ENCODE assay signal across 8 cellular contexts in the genomic region with DNA sequence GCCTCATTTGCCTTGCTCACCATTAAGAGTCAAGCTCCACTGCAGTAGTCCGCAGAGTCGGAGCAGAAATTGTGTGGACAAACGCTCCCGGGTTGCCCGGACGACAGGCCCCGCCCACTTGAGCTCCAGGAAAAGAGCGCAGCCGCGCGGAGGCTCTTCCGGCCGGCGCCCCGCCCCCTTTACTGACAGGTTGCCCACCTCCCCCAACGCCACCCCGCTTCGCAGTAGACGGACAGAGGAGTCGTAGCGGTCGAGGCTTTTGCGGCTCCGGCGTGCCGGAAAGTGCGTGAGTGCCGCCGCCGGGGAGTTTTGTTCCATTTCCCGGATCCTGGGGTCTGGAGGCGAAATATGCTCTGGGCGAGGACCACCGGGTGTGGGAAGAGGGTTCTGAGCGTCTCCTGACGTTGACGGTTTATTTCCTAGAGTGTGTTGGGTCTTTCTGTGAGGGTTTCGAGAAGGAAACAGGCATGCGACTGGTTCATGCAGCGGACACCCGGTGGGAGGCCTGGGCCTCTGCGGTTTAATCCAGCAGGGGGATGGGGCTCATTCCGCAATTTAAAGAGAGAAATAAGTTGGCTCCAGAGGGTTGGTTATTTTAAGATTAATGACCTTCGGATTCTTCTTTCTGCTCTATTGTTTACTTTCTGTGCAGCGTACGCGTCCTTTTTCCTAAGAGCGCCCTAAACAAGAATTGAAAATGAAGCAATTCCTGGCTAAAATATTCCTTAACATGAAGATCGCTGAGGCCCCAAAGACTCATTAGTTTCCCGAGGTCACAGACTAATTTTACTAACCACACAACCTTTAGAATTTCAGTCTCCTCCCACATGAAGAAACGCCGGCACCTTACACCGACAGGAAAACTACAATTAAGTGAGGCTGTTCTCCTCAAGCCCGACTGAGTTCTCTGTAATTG. TPM values are rescaled to one million over a fixed set of nuclear protein-coding genes. Genes with fewer than 3 reads are reported as not detected.
A peak's percentile ranks its signal among the peaks of the same experiment; 100 is the strongest.
DNase-seq lines count a peak whose midpoint lies in the region; FAIRE-seq and TF ChIP-seq lines count a peak whose summit lies in the region.

A gene with protein sequence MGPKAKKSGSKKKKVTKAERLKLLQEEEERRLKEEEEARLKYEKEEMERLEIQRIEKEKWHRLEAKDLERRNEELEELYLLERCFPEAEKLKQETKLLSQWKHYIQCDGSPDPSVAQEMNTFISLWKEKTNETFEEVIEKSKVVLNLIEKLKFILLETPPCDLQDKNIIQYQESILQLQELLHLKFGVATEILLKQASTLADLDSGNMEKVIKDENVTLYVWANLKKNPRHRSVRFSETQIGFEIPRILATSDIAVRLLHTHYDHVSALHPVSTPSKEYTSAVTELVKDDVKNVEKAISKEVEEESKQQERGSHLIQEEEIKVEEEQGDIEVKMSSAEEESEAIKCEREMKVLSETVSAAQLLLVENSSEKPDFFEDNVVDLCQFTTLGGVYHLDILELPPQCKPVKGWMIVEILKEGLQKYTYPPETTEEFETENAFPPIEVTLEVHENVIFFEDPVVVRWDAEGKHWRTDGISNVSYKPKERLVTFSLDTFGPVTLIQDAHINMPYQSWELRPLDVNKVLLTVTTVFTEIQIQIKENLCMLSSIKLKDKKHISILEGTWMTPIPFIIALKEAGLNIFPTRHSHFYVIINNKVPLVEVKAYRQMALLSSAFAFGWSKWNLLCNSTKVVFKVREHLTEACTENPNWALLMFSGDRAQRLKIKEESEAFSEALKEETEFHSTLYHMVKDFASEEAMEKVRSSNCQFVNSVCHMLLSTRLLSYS (minus strand): TSS at position 105 of the 916 bp plus-strand sequence. CDS start 82 bp downstream, at position 23.
A gene with protein sequence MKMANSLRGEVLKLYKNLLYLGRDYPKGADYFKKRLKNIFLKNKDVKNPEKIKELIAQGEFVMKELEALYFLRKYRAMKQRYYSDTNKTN (plus strand): TSS at position 182 of the 916 bp plus-strand sequence. CDS start 8,720 bp downstream, outside the sequence.

- peak within 1 kb of the TSS; percentile 94 for H3K27ac Mint-ChIP-seq in activated naive CD4-positive, alpha-beta T cell treated with anti-CD3 and anti-CD28 coated beads for 36 hours

- FAIRE-seq in frontal cortex (lab: Jason Lieb, UNC): no peak

- H3K4me1 ChIP-seq in SJSA1 (replicated peaks): peaks cover 21% of the 10 kb centered on the region
- H3K4me1 ChIP-seq in neuron (ENCODE audit: insufficient read depth, low read length): peaks cover 6% of the 10 kb centered on the region

- no peaks in the 10 kb centered on the region for H3K27me3 ChIP-seq in SJSA1 (replicated peaks)
- no peaks in the 10 kb centered on the region for H3K27me3 ChIP-seq in neuron (ENCODE audit: insufficient read depth, low read length)

- peaks cover 22% of the 10 kb centered on the region for H3K4me1 Mint-ChIP-seq in activated naive CD4-positive, alpha-beta T cell treated with anti-CD3 and anti-CD28 coated beads for 36 hours (ENCODE audit: low read depth)

- peak within 1 kb of the TSS; percentile 70 for H2AFZ ChIP-seq in neuron (ENCODE audit: low read depth, low read length)

- H3K9me3 ChIP-seq in SJSA1 (replicated peaks) (no peaks in the 10 kb centered on the region), neuron (ENCODE audit: low read length) (no peaks in the 10 kb centered on the region)

- H3K4me3 ChIP-seq in HFF-Myc (replicated peaks; ENCODE audit: low read depth, low read length): peak within 1 kb of the TSS; percentile 75
- peak within 1 kb of the TSS; percentile 51 for H3K4me3 ChIP-seq in SJSA1
- peak within 1 kb of the TSS; percentile 96 for H3K4me3 ChIP-seq in neuron (ENCODE audit: low read length)

- no peaks in the 10 kb centered on the region for H3K27me3 Mint-ChIP-seq in activated naive CD4-positive, alpha-beta T cell treated with anti-CD3 and anti-CD28 coated beads for 36 hours (ENCODE audit: low read depth)

- peak within 1 kb of the TSS; percentile 98 for H3K4me3 Mint-ChIP-seq in activated naive CD4-positive, alpha-beta T cell treated with anti-CD3 and anti-CD28 coated beads for 36 hours

- CTCF ChIA-PET in activated naive CD4-positive, alpha-beta T cell treated with anti-CD3 and anti-CD28 coated beads for 36 hours (lab: Charles Lee): interaction anchor here (1.9 kb wide), 1 partner anchor 40 kb away, joined by 6 read pairs; no protein-coding TSS in a partner anchor

- peaks cover 2% of the 10 kb centered on the region; the same call in 1 of the 2 replicates for H3K36me3 ChIP-seq in SJSA1
- H3K36me3 ChIP-seq in neuron (ENCODE audit: insufficient read depth, low read length): no peaks in the 10 kb centered on the region

- H3K9me3 Mint-ChIP-seq in activated naive CD4-positive, alpha-beta T cell treated with anti-CD3 and anti-CD28 coated beads for 36 hours: no peaks in the 10 kb centered on the region

- peaks cover 5% of the 10 kb centered on the region for H3K36me3 Mint-ChIP-seq in activated naive CD4-positive, alpha-beta T cell treated with anti-CD3 and anti-CD28 coated beads for 36 hours (ENCODE audit: low read depth)

- peak; percentile 50 for DNase-seq in GM04503 (ENCODE audit: low read depth)
- DNase-seq in HFF-Myc (ENCODE audit: extremely low read depth, low read depth): peak; percentile 85
- DNase-seq in MV-4-11 (lab: John Stamatoyannopoulos, UW): peak; percentile 91
- DNase-seq in SJSA1 (ENCODE audit: low read depth in 1 of 2, low spot score in 2 of 2): peak; percentile 94 to 99
- DNase-seq in activated naive CD4-positive, alpha-beta T cell treated with anti-CD3 and anti-CD28 coated beads for 36 hours: peak; percentile 94
- peak; percentile 64 to 82 for DNase-seq in frontal cortex (ENCODE audit: low spot score in 2 of 2)
- peak; percentile 90 for DNase-seq in stromal cell of bone marrow (ENCODE audit: low read depth)

- intact Hi-C loops in activated naive CD4-positive, alpha-beta T cell treated with anti-CD3 and anti-CD28 coated beads for 36 hours (cut with micrococcal nuclease): loop anchor here (1.0 to 2.0 kb wide), 6 partner anchors 8 to 197 kb away; a partner anchor contains a TSS

- peak within 1 kb of the TSS; percentile 84 for H3K27ac ChIP-seq in SJSA1

- no peak for TF ChIP-seq CTCF in HFF-Myc (IDR thresholded peaks at IDR 0.05; ENCODE audit: low read depth, low read length, missing control alignments)

RNA-seq across cellular contexts. Expression of the first gene that starts in this region (rescaled TPM):
- total RNA-seq in SJSA1 (2014; rRNA removed; shearing (Covaris generic)): 0.88 and 1.2 TPM in 2 replicates
- total RNA-seq in activated naive CD4-positive, alpha-beta T cell treated with anti-CD3 and anti-CD28 coated beads for 36 hours: under 1 TPM; 0.10 to 0.35 TPM
- total RNA-seq in frontal cortex: 3.7 TPM

RNA-seq across cellular contexts. Expression of the second gene that starts in this region (rescaled TPM):
- 33.2 and 45.8 TPM in 2 replicates for total RNA-seq in SJSA1 (2014; rRNA removed; shearing (Covaris generic))
- total RNA-seq in activated naive CD4-positive, alpha-beta T cell treated with anti-CD3 and anti-CD28 coated beads for 36 hours: 10 to 100 TPM; 11.4 to 13.1 TPM
- 29.8 TPM for total RNA-seq in frontal cortex

Comparison
In these comparisons a context has a peak if more than half of its experiments do, and no peak if none do; other contexts are left out.
1. Peak in every context shown above with its lines: DNase-seq, H3K4me3 ChIP-seq and H3K27ac ChIP-seq.